Comparison of ENCODE assay signal across 21 cellular contexts in genomic region chr14:50947446-50947845, GRCh38. TPM values are rescaled to one million over a fixed set of nuclear protein-coding genes. Genes with fewer than 3 reads are reported as not detected.
DNase-seq lines count a peak whose midpoint lies in the region; TF ChIP-seq lines count a peak whose summit lies in the region.
"Had no signal": no experiment of that assay in that cellular context is flagged by ENCODE, and none has a peak within 500 bp of the region (broad histone marks: within the 10 kb centered on the region; RNA-seq: fewer than 3 reads in every experiment).

No MANE protein-coding gene starts in this region.

- H2BK15ac ChIP-seq in mesendoderm (replicated peaks; ENCODE audit: low read depth) = no peak overlapping the region

- H4K5ac ChIP-seq in mesendoderm (ENCODE audit: low read length) = no peak overlapping the region

- H3K27ac ChIP-seq in dorsolateral prefrontal cortex (peak overlapping the region in 49 of 59 donors; percentile 1 to 85 (median 57)), mesendoderm (ENCODE audit: low read depth, low read length) (no peak overlapping the region)
- H3K27ac ChIP-seq: HL-60, tibial artery had no signal

- no peak overlapping the region for H3K23ac ChIP-seq in mesendoderm (ENCODE audit: low read length)

- H4K8ac ChIP-seq in mesendoderm (ENCODE audit: low read depth, low read length) = no peak overlapping the region

- WGBS in mesendoderm (ENCODE audit: extremely low coverage, insufficient coverage, low lambda C conversion rate) = no CpG with 5 or more reads among the region's 4 CpGs

- H3K27ac Mint-ChIP-seq in nephron = peak overlapping the region; percentile 28 to 89 (median 77)
- H3K27ac Mint-ChIP-seq: activated naive CD4-positive, alpha-beta T cell treated with anti-CD3 and anti-CD28 coated beads for 36 hours; T-helper 17 cell had no signal

- H3K79me2 ChIP-seq in mesendoderm (ENCODE audit: control insufficient read depth, insufficient read depth, low read length) = no peaks in the 10 kb centered on the region

- no peak overlapping the region for H3K18ac ChIP-seq in mesendoderm (ENCODE audit: low read length)

- no peak overlapping the region for H2BK120ac ChIP-seq in mesendoderm (ENCODE audit: low read depth, low read length)

- H3K79me1 ChIP-seq in mesendoderm (ENCODE audit: low read length) = no peaks in the 10 kb centered on the region

- H3K4ac ChIP-seq in mesendoderm (ENCODE audit: low read depth, low read length) = no peak overlapping the region

- peaks cover 7% of the 10 kb centered on the region for H3K27me3 Mint-ChIP-seq in nephron (ENCODE audit: low read depth)

- H3K4me3 Mint-ChIP-seq in nephron = no peak overlapping the region
- H3K4me3 Mint-ChIP-seq: activated naive CD4-positive, alpha-beta T cell treated with anti-CD3 and anti-CD28 coated beads for 36 hours; T-helper 17 cell had no signal

- H3K4me1 ChIP-seq in mesendoderm (ENCODE audit: control insufficient read depth, low read depth, low read length) = no peaks in the 10 kb centered on the region

- no peak overlapping the region for H3K4me3 ChIP-seq in dorsolateral prefrontal cortex
- no peak overlapping the region for H3K4me3 ChIP-seq in mesendoderm (ENCODE audit: low read length)
- H3K4me3 ChIP-seq: tibial artery had no signal

- DNase-seq in Ammon's horn (ENCODE audit: low spot score) (peak; percentile 30), NCI-H748 (lab: John Stamatoyannopoulos, UW; ENCODE audit: unreplicated experiment) (peak; percentile 28), dorsolateral prefrontal cortex (no peak), NAMALWA (ENCODE audit: low spot score) (no peak), mesendoderm (no peak), D341Med (ENCODE audit: low spot score) (no peak)
- DNase-seq in stimulated activated CD4-positive, alpha-beta T cell treated with anti-CD3 and anti-CD28 coated beads, Interleukin-15, amount 100 ng/mL, for 24 hours = no peak
- DNase-seq: activated CD4-positive, CD25-positive, alpha-beta regulatory T cell treated with anti-CD3 and anti-CD28 coated beads, Interleukin-2, amount 50 U/mL, for 72 hours; activated CD8-positive, alpha-beta memory T cell treated with anti-CD3 and anti-CD28 coated beads, Interleukin-2, amount 50 U/mL, for 4 hours; activated naive CD4-positive, alpha-beta T cell treated with anti-CD3 and anti-CD28 coated beads for 36 hours; COR-L47; GDM1; Karpas-422; NCI-H1694; NCI-H526 treated with DMSO at 0.1 percent for 48 hours; retina; stimulated activated CD4-positive, alpha-beta T cell treated with anti-CD3 and anti-CD28 coated beads, Interleukin-2, amount 100 ng/mL, for 24 hours; T-helper 17 cell; tibial artery had no signal

- H3K27me3 ChIP-seq in dorsolateral prefrontal cortex = no peaks in the 10 kb centered on the region
- no peaks in the 10 kb centered on the region for H3K27me3 ChIP-seq in mesendoderm (ENCODE audit: insufficient read depth, low read length, poor library complexity)
- H3K27me3 ChIP-seq: tibial artery had no signal

- H2AK5ac ChIP-seq in mesendoderm (ENCODE audit: low read length) = no peak overlapping the region

- H3K9ac ChIP-seq in mesendoderm (ENCODE audit: low read length) = no peak overlapping the region

- intact Hi-C loops in dorsolateral prefrontal cortex (cut with DNase I) = no loop called here

- H3K36me3 Mint-ChIP-seq in nephron (ENCODE audit: low read depth) = peaks cover 3% of the 10 kb centered on the region

- H3K36me3 ChIP-seq in mesendoderm (ENCODE audit: control insufficient read depth, insufficient read depth, low read length) = no peaks in the 10 kb centered on the region
- H3K36me3 ChIP-seq: tibial artery had no signal

- TF ChIP-seq CTCF in dorsolateral prefrontal cortex (IDR thresholded peaks at IDR 0.05 in 54 of 56, conservative IDR thresholded peaks at IDR 0.05 in 2 of 56; ENCODE audit: low read depth in 1 of 56, partially characterized antibody in 56 of 56) (no peak), nephron (IDR thresholded peaks at IDR 0.05; ENCODE audit: unreplicated experiment in 3 of 3) (no peak)

- H3K4me1 Mint-ChIP-seq in nephron = peaks cover 16% of the 10 kb centered on the region

- peaks cover 3% of the 10 kb centered on the region for H3K9me3 Mint-ChIP-seq in nephron
- H3K9me3 Mint-ChIP-seq: activated naive CD4-positive, alpha-beta T cell treated with anti-CD3 and anti-CD28 coated beads for 36 hours had no signal

- H3K56ac ChIP-seq in mesendoderm (ENCODE audit: low read length) = no peak overlapping the region

- no peak overlapping the region for H2BK5ac ChIP-seq in mesendoderm (ENCODE audit: low read length)

- H3K4me2 ChIP-seq in mesendoderm (ENCODE audit: low read length) = no peak overlapping the region

RNA-seq across cellular contexts. Expression of gene PYGL, which starts 3.2 kb away (rescaled TPM):
- total RNA-seq in dorsolateral prefrontal cortex = 10 to 100 TPM in 80 of 120 experiments, 1 to 10 TPM in 40; 3.2 to 42.6 (median 13.0) TPM
- 34.0 TPM for polyA plus RNA-seq in mesendoderm (2013, experiment 1 of 2)
- polyA plus RNA-seq in mesendoderm (2013, experiment 2 of 2) = 34.9 TPM

Comparison
In these comparisons a context has a peak if more than half of its experiments do, and no peak if none do; other contexts are left out.
1. DNase-seq: peak in Ammon's horn (single experiment) and NCI-H748 (single experiment); none in dorsolateral prefrontal cortex (0 of 10), stimulated activated CD4-positive, alpha-beta T cell treated with anti-CD3 and anti-CD28 coated beads, Interleukin-15, amount 100 ng/mL, for 24 hours (single experiment), NAMALWA (single experiment), mesendoderm (single experiment) and D341Med (single experiment).